Comparison of ENCODE assay signal across 8 cellular contexts in the genomic region with DNA sequence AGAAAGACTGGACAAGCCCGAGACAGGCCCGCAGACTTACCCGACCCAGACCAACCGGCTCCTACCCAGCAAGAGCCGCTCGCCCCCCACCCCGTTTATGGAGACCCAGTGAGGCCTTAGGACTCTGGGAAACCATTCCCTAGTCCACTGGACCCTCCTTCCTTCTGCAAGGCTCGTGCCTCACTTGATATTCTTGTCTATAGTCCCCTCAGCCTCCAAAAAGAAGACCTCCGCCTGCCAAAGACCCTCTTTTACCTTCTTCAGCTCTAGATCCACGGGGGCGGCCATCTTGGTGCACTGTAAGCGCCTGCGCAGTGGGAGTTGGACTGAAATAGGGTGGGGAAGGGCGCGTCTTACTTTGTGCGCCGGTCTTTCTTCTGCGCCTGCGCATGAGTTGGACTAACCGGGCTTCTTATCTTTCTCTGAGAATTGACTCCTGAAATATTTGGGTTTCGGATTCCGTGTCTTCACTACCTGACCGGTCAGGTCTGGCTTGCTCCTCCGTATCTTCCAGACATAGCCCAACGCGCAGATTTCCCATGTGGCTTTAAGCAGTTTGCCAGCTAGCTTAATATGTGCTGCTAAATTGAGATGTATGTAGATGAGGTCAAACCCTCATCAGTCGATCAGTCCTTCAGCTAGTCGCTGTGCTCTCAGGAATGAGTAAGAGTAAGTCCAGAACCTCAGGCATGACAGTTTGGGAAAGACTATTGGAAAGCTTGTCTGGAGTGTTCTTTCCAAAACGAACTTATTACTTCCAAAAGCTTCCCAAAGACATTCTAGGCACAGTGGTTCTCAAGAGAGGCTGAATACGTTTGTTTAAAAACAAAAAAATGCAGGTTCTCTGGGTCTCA. TPM values are rescaled to one million over a fixed set of nuclear protein-coding genes. Genes with fewer than 3 reads are reported as not detected.
DNase-seq lines count a peak whose midpoint lies in the region; ATAC-seq and TF ChIP-seq lines count a peak whose summit lies in the region.

Gene PFDN1, minus strand, starts transcription at position 316 of the 854 bp plus-strand sequence. Its CDS starts 28 bp downstream, at position 288.

- H3K9me3 ChIP-seq in heart left ventricle, result no peaks in the 10 kb centered on the region

- TF ChIP-seq CTCF in GM12865 (IDR thresholded peaks at IDR 0.05; ENCODE audit: insufficient read depth, low read depth, low read length, missing control alignments) (no peak), heart left ventricle (IDR thresholded peaks at IDR 0.05) (no peak), type B pancreatic cell (conservative IDR thresholded peaks at IDR 0.05) (no peak)

- peak; percentile 95 for ATAC-seq in HG02763 (IDR thresholded peaks at IDR 0.05; ENCODE audit: unreplicated experiment)
- ATAC-seq in T-cell (replicated peaks in 1 of 4), result peak; percentile 99
- ATAC-seq in heart left ventricle, result peak; percentile 98 to 99 (median 99)

- intact Hi-C loops in heart left ventricle (cut with DNase I), result loop anchor here in 7 of 10 donors (5.0 to 10.0 kb wide), 5 partner anchors 34 to 48 kb away; partner anchors contain the start of gene HBEGF (in 3 of the 7)

- H3K4me3 Mint-ChIP-seq in T-cell (peak within 1 kb of the TSS; percentile 85 to 99 (median 98)), type B pancreatic cell (peak within 1 kb of the TSS; percentile 98)

- no peak for TF ChIP-seq POLR2A in heart left ventricle (IDR thresholded peaks at IDR 0.05)

- 1% methylated on average over 30 of the region's 30 CpGs for WGBS in adipose tissue, 3 donors
- WGBS in heart left ventricle, 4 donors, result 1% methylated on average over 26 to 30 of the region's 30 CpGs

- H3K4me1 Mint-ChIP-seq in T-cell (peaks cover 27 to 37% (median 34%) of the 10 kb centered on the region in 3 donors), type B pancreatic cell (ENCODE audit: unreplicated experiment) (peaks cover 7% of the 10 kb centered on the region)

- H3K36me3 Mint-ChIP-seq in T-cell (peaks cover 14% of the 10 kb centered on the region), type B pancreatic cell (no peaks in the 10 kb centered on the region)

- POLR2A ChIA-PET in T-cell (lab: Charles Lee), result interaction anchor here (0.5 to 1.5 kb wide), 9 partner anchors 34 to 1277 kb away, joined by 3 to 8 read pairs (median 3); partner anchors contain the start of genes ANKHD1 (in 1 of the 2) and TAF7 (in 1 of the 2)

- H3K9me3 Mint-ChIP-seq in T-cell, result no peaks in the 10 kb centered on the region
- H3K9me3 Mint-ChIP-seq in type B pancreatic cell, result no peaks in the 10 kb centered on the region

- H3K36me3 ChIP-seq in heart left ventricle, result peaks cover 0 to 24% (median 19%) of the 10 kb centered on the region in 9 donors

- no peak within 1 kb of the TSS for H3K27ac ChIP-seq in adipose tissue (ENCODE audit: low read depth, low read length)
- H3K27ac ChIP-seq in heart left ventricle, result peak within 1 kb of the TSS; percentile 51 to 94 (median 87)

- CTCF ChIA-PET in T-cell (lab: Charles Lee), result interaction anchor here (0.6 to 1.4 kb wide), 7 partner anchors 43 to 94 kb away, joined by 3 to 8 read pairs (median 4); partner anchors contain the start of gene HBEGF (in 1 of the 2)

- H3K27me3 Mint-ChIP-seq in T-cell (peaks cover 0 to 4% of the 10 kb centered on the region in 2 donors), type B pancreatic cell (peaks cover 8% of the 10 kb centered on the region)

- H3K4me1 ChIP-seq in heart left ventricle, result peaks cover 3 to 39% (median 26%) of the 10 kb centered on the region in 12 donors

- peak within 1 kb of the TSS; percentile 92 for H3K4me3 ChIP-seq in GM12865 (ENCODE audit: low read depth, low read length)
- H3K4me3 ChIP-seq in heart left ventricle, result peak within 1 kb of the TSS; percentile 57 to 97 (median 80)

- no peaks in the 10 kb centered on the region for H3K27me3 ChIP-seq in heart left ventricle

- H3K27ac Mint-ChIP-seq in T-cell, result peak within 1 kb of the TSS; percentile 92 to 98
- peak within 1 kb of the TSS; percentile 99 for H3K27ac Mint-ChIP-seq in type B pancreatic cell

- peak; percentile 96 for DNase-seq in GM12865 (ENCODE audit: low read depth)
- peak; percentile 66 for DNase-seq in NCI-H1436 treated with DMSO at 0.1 percent for 48 hours (lab: John Stamatoyannopoulos, UW)
- DNase-seq in T-cell, result peak; percentile 79 to 95 (median 88)
- DNase-seq in heart left ventricle, result peak; percentile 93 to 97 (median 95)
- DNase-seq in pons (ENCODE audit: low spot score), result peak; percentile 98
- DNase-seq in type B pancreatic cell (ENCODE audit: extremely low spot score, unreplicated experiment), result peak; percentile 91

RNA-seq across cellular contexts. Expression of gene PFDN1, which starts in this region (rescaled TPM):
- total RNA-seq in T-cell (10 to 100 TPM; 26.9 to 32.2 (median 28.1) TPM), heart left ventricle (100 to 1,000 TPM in 1 of 9 donors, 10 to 100 TPM in 8; 53.8 to 130 (median 72.3) TPM), type B pancreatic cell (ENCODE audit: low replicate concordance) (47.1 and 57.9 TPM in 2 replicates)
- polyA plus RNA-seq in adipose tissue (10 to 100 TPM; 30.2 to 94.8 (median 85.1) TPM), heart left ventricle (100 to 1,000 TPM in 1 of 2 donors, 10 to 100 TPM in 1; 93.8 to 140 TPM)
